In the genomic region with DNA sequence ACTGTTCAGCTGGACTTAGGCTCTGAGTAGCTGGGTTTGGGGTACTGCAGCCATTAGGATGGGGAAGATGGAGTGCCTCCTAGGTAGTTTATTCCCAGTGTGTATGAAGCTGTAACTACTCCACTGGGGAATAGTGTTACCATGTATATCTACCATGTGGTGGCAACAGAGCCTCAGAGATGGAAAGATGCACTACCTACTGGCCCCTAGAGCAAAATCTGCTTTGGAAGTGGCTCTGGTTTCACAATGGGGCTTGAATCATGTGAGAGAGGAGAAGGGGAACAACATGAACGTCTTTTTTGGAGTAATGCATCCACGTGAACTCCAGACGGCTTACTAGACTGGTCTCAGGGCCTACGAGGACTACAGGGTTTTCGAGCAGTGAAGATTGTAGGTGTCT, we compare ENCODE assay signal across 21 cellular contexts.
A peak's percentile ranks its signal among the peaks of the same experiment; 100 is the strongest.
DNase-seq lines count a peak whose midpoint lies in the region; ATAC-seq and TF ChIP-seq lines count a peak whose summit lies in the region.
"Had no signal": no experiment of that assay in that cellular context is flagged by ENCODE, and none has a peak within 500 bp of the region (broad histone marks: within the 10 kb centered on the region; RNA-seq: fewer than 3 reads in every experiment).

No MANE protein-coding gene starts in this region.

- H3K36me3 Mint-ChIP-seq in WTC11, result peaks cover 14% of the 10 kb centered on the region
- H3K36me3 Mint-ChIP-seq: CD14-positive monocyte had no signal

- H3K4me2 ChIP-seq in SK-N-SH, result no peak overlapping the region

- no peak for TF ChIP-seq CTCF in SK-N-SH (IDR thresholded peaks at IDR 0.05)
- TF ChIP-seq CTCF in WTC11 (IDR thresholded peaks at IDR 0.05), result no peak
- no peak for TF ChIP-seq CTCF in left ventricle myocardium inferior (IDR thresholded peaks at IDR 0.05; ENCODE audit: borderline replicate concordance)
- TF ChIP-seq CTCF in colonic mucosa (IDR thresholded peaks at IDR 0.05), result no peak

- intact Hi-C loops in left ventricle myocardium inferior (cut with micrococcal nuclease) (no loop called here), colonic mucosa (cut with DNase I) (no loop called here)

- no peaks in the 10 kb centered on the region for H4K20me1 ChIP-seq in SK-N-SH (ENCODE audit: insufficient read depth)

- CTCF ChIA-PET in SK-N-SH (lab: Yijun Ruan, JAX) (interaction anchor here (0.7 to 1.1 kb wide), 3 partner anchors 9 to 144 kb away, joined by 3 to 4 read pairs (median 3); no protein-coding TSS in a partner anchor), WTC11 (lab: Charles Lee) (interaction anchor here (1.0 to 1.1 kb wide), 2 partner anchors 36 to 54 kb away, joined by 3 read pairs; no protein-coding TSS in a partner anchor)

- POLR2A ChIA-PET in SK-N-SH (lab: Yijun Ruan, JAX) (no interaction called here), WTC11 (lab: Charles Lee) (no interaction called here)

- H3F3A ChIP-seq in SK-N-SH (replicated peaks; ENCODE audit: insufficient read depth), result no peaks in the 10 kb centered on the region

- H3K27me3 ChIP-seq in SK-N-SH (ENCODE audit: insufficient read depth) (no peaks in the 10 kb centered on the region), left ventricle myocardium inferior (ENCODE audit: low read depth) (no peaks in the 10 kb centered on the region), colonic mucosa (no peaks in the 10 kb centered on the region)

- H3K27ac ChIP-seq in SK-N-SH (ENCODE audit: low read depth in 2 of 2, low read length in 1 of 2), result no peak overlapping the region
- no peak overlapping the region for H3K27ac ChIP-seq in left ventricle myocardium inferior (replicated peaks)
- H3K27ac ChIP-seq in colonic mucosa, result no peak overlapping the region
- H3K27ac ChIP-seq: SJSA1 had no signal

- DNase-seq in SK-N-SH, result no peak
- no peak for DNase-seq in WTC11 (ENCODE audit: low spot score)
- DNase-seq in midbrain (lab: John Stamatoyannopoulos, UW), result peak; percentile 28
- DNase-seq in left ventricle myocardium inferior, result no peak
- DNase-seq in HPDE6-E6E7 (ENCODE audit: extremely low spot score), result no peak
- DNase-seq in colonic mucosa, result no peak
- DNase-seq: EL, GF-D8, MM.1S, NCI-H1048, NCI-H1436, NCI-H187 treated with DMSO at 0.1 percent for 48 hours, NCI-H226, NCI-H510A treated with DMSO at 0.1 percent for 48 hours, NCI-H774, OCI-M1 had no signal

- H3K4me1 Mint-ChIP-seq in WTC11, result no peaks in the 10 kb centered on the region
- H3K4me1 Mint-ChIP-seq: B cell, CD14-positive monocyte had no signal

- H3K9ac ChIP-seq in SK-N-SH, result no peak overlapping the region
- no peak overlapping the region for H3K9ac ChIP-seq in colonic mucosa (ENCODE audit: low read depth in 2 of 2, low read length in 2 of 2)

- H3K9me3 ChIP-seq in SK-N-SH (peaks cover 7% of the 10 kb centered on the region; the same call in 1 of the 2 replicates), left ventricle myocardium inferior (replicated peaks) (peaks cover 30% of the 10 kb centered on the region), colonic mucosa (no peaks in the 10 kb centered on the region)

- no peaks in the 10 kb centered on the region for H3K9me2 ChIP-seq in SK-N-SH

- WGBS in SK-N-SH (ENCODE audit: low lambda C conversion rate), result 37% methylated on average over 5 of the region's 5 CpGs

- H3K79me2 ChIP-seq in SK-N-SH (ENCODE audit: insufficient read depth), result no peaks in the 10 kb centered on the region

- ATAC-seq in SK-N-SH treated with all-trans-retinoic acid at 6 μM for 48 hours (no peak), WTC11 (peak; percentile 84)
- ATAC-seq: K562 had no signal

- H3K27me3 Mint-ChIP-seq in WTC11 (ENCODE audit: low read depth), result peaks cover 2% of the 10 kb centered on the region; the same call in 1 of the 2 replicates
- H3K27me3 Mint-ChIP-seq: B cell had no signal

- peaks cover 0 to 2% of the 10 kb centered on the region in 2 experiments; a peak in 1 of 4 replicates for H3K4me1 ChIP-seq in SK-N-SH (ENCODE audit: control insufficient read depth in 1 of 2, insufficient read depth in 2 of 2, low read depth in 1 of 2, low read length in 1 of 2)
- H3K4me1 ChIP-seq in left ventricle myocardium inferior, result no peaks in the 10 kb centered on the region
- no peaks in the 10 kb centered on the region for H3K4me1 ChIP-seq in colonic mucosa
- H3K4me1 ChIP-seq: SJSA1 had no signal

- H3K9me3 Mint-ChIP-seq in WTC11, result peaks cover 23% of the 10 kb centered on the region

- no peak overlapping the region for H2AFZ ChIP-seq in SK-N-SH (ENCODE audit: low read depth)

- H3K4me3 ChIP-seq in SK-N-SH (ENCODE audit: low read depth in 2 of 2, low read length in 1 of 2) (no peak overlapping the region), left ventricle myocardium inferior (no peak overlapping the region), colonic mucosa (no peak overlapping the region)
- H3K4me3 ChIP-seq: K562, SJSA1 had no signal

- TF ChIP-seq EP300 in SK-N-SH (IDR thresholded peaks at IDR 0.05; ENCODE audit: borderline replicate concordance in 1 of 2, low read depth in 1 of 2, low read length in 1 of 2), result no peak

- no peaks in the 10 kb centered on the region for H3K36me3 ChIP-seq in SK-N-SH (replicated peaks in 1 of 2; ENCODE audit: control insufficient read depth in 1 of 2, insufficient read depth in 2 of 2, low read length in 1 of 2)
- H3K36me3 ChIP-seq in left ventricle myocardium inferior, result no peaks in the 10 kb centered on the region
- no peaks in the 10 kb centered on the region for H3K36me3 ChIP-seq in colonic mucosa
- H3K36me3 ChIP-seq: SJSA1 had no signal

- no peak overlapping the region for H3K4me3 Mint-ChIP-seq in WTC11
- H3K4me3 Mint-ChIP-seq: B cell, CD14-positive monocyte had no signal

- peak; percentile 50 for TF ChIP-seq RAD21 in SK-N-SH (IDR thresholded peaks at IDR 0.05; ENCODE audit: low read length)

- no peak overlapping the region for H3K27ac Mint-ChIP-seq in WTC11
- H3K27ac Mint-ChIP-seq: B cell, CD14-positive monocyte had no signal

TF ChIP-seq in SK-N-SH, 30 proteins besides CTCF, POLR2A, EP300 and RAD21 (continues in another document):
- TF ChIP-seq, protein P1, sequence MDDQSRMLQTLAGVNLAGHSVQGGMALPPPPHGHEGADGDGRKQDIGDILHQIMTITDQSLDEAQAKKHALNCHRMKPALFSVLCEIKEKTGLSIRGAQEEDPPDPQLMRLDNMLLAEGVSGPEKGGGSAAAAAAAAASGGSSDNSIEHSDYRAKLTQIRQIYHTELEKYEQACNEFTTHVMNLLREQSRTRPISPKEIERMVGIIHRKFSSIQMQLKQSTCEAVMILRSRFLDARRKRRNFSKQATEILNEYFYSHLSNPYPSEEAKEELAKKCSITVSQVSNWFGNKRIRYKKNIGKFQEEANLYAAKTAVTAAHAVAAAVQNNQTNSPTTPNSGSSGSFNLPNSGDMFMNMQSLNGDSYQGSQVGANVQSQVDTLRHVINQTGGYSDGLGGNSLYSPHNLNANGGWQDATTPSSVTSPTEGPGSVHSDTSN (IDR thresholded peaks at IDR 0.05), result no peak
- TF ChIP-seq, protein P2, sequence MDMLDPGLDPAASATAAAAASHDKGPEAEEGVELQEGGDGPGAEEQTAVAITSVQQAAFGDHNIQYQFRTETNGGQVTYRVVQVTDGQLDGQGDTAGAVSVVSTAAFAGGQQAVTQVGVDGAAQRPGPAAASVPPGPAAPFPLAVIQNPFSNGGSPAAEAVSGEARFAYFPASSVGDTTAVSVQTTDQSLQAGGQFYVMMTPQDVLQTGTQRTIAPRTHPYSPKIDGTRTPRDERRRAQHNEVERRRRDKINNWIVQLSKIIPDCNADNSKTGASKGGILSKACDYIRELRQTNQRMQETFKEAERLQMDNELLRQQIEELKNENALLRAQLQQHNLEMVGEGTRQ (IDR thresholded peaks at IDR 0.05; ENCODE audit: borderline replicate concordance, low read depth, low read length), result no peak
- TF ChIP-seq FOXJ3 (CRISPR knock-in tag; IDR thresholded peaks at IDR 0.05), result no peak

TF ChIP-seq in SK-N-SH treated with all-trans-retinoic acid at 6 μM for 48 hours, 23 proteins besides CTCF, POLR2A, EP300 and RAD21 (continues in another document):
- TF ChIP-seq ESRRG (CRISPR knock-in tag; IDR thresholded peaks at IDR 0.05), result no peak
- no peak for TF ChIP-seq ZNF70 (CRISPR knock-in tag; IDR thresholded peaks at IDR 0.05)
- TF ChIP-seq, protein P3, sequence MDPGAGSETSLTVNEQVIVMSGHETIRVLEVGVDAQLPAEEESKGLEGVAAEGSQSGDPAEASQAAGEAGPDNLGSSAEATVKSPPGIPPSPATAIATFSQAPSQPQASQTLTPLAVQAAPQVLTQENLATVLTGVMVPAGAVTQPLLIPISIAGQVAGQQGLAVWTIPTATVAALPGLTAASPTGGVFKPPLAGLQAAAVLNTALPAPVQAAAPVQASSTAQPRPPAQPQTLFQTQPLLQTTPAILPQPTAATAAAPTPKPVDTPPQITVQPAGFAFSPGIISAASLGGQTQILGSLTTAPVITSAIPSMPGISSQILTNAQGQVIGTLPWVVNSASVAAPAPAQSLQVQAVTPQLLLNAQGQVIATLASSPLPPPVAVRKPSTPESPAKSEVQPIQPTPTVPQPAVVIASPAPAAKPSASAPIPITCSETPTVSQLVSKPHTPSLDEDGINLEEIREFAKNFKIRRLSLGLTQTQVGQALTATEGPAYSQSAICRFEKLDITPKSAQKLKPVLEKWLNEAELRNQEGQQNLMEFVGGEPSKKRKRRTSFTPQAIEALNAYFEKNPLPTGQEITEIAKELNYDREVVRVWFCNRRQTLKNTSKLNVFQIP (CRISPR knock-in tag; IDR thresholded peaks at IDR 0.05; ENCODE audit: borderline replicate concordance, low read depth), result no peak
- no peak for TF ChIP-seq ZFP3 (CRISPR knock-in tag; IDR thresholded peaks at IDR 0.05)
- TF ChIP-seq ZC3H10 (CRISPR knock-in tag; IDR thresholded peaks at IDR 0.05), result no peak
- no peak for TF ChIP-seq SNAI2 (CRISPR knock-in tag; IDR thresholded peaks at IDR 0.05)

TF ChIP-seq in WTC11, 78 proteins besides CTCF, POLR2A, EP300 and RAD21 (continues in another document):
- TF ChIP-seq, protein P2 (CRISPR knock-in tag; IDR thresholded peaks at IDR 0.05), result no peak
- TF ChIP-seq JAZF1 (CRISPR knock-in tag; IDR thresholded peaks at IDR 0.05) (no peak), NFYB (CRISPR knock-in tag; conservative IDR thresholded peaks at IDR 0.05; ENCODE audit: low read depth) (no peak), TCF7 (CRISPR knock-in tag; IDR thresholded peaks at IDR 0.05; ENCODE audit: low read depth) (no peak), CREB1 (CRISPR knock-in tag; IDR thresholded peaks at IDR 0.05) (no peak)
- TF ChIP-seq, protein P4, sequence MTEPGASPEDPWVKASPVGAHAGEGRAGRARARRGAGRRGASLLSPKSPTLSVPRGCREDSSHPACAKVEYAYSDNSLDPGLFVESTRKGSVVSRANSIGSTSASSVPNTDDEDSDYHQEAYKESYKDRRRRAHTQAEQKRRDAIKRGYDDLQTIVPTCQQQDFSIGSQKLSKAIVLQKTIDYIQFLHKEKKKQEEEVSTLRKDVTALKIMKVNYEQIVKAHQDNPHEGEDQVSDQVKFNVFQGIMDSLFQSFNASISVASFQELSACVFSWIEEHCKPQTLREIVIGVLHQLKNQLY (CRISPR knock-in tag; IDR thresholded peaks at IDR 0.05), result no peak
